Comparison of ENCODE assay signal across 10 cellular contexts in the genomic region with DNA sequence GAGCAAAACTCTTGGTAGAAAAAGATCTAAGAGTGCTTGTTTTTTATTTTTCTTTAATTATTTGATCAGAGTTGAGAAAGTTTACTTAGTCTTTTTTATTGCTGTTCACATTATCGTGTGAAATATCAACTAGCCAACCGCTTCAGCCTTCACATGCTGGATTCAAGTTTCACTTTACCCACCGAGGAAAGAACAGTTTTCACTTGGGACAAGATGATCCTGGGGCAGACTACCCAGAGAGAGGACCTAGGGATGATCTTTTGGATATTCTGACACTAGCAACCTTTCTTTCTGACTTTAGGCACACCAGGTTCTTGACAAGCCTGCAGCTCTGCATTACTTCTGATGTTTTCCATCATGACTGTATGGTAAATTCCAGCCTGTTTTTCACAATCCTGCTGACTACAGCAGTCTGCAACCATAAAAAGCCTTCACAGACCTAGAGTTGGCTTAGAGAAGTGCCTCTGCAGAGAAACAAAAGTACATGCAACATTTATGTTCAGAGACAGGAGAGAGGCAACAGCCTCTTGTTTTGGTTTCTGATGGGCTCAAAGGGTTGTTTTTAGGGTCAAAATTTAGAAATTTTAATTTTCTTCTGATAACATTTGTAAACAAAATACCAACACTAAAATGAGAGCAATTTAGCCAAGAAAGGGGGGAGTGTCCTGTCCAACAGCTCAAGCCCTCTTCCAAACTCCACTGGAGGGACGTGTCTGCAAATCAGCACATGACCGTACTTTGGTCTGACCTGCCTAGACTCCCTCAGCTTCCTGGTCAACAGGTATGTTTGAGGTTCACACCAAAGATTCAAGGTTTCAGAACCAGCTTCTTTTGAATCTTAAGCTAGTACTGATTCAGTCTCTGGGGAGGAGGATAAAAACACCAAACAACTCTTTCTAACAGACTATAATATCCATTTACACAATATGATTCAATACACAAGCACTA. TPM values are rescaled to one million over a fixed set of nuclear protein-coding genes. Genes with fewer than 3 reads are reported as not detected.
A peak's percentile ranks its signal among the peaks of the same experiment; 100 is the strongest.
DNase-seq lines count a peak whose midpoint lies in the region; ATAC-seq, FAIRE-seq and TF ChIP-seq lines count a peak whose summit lies in the region.
"Had no signal": no experiment of that assay in that cellular context is flagged by ENCODE, and none has a peak within 500 bp of the region (broad histone marks: within the 10 kb centered on the region; RNA-seq: fewer than 3 reads in every experiment).

No MANE protein-coding gene starts in this region.

- no peaks in the 10 kb centered on the region for H3K9me3 ChIP-seq in sigmoid colon

- H3K27me3 Mint-ChIP-seq in brain: peaks cover 3% of the 10 kb centered on the region
- peaks cover 16% of the 10 kb centered on the region for H3K27me3 Mint-ChIP-seq in activated naive CD4-positive, alpha-beta T cell treated with anti-CD3 and anti-CD28 coated beads for 36 hours (ENCODE audit: low read depth)
- H3K27me3 Mint-ChIP-seq: stimulated activated memory B cell treated with anti-CD40 and anti-IgM and Interleukin-4, amounts not matched to agents 10 μg/mL and 1 μg/mL and 100 μg/mL, for 72 hours had no signal

- intact Hi-C loops in sigmoid colon (cut with DNase I): loop anchor here (5.0 to 10.0 kb wide), 2 partner anchors 80 to 202 kb away; no protein-coding TSS in a partner anchor
- intact Hi-C loops in activated naive CD4-positive, alpha-beta T cell treated with anti-CD3 and anti-CD28 coated beads for 36 hours (cut with micrococcal nuclease): no loop called here

- peak overlapping the region; percentile 75 to 80 (median 78) for H3K27ac ChIP-seq in sigmoid colon

- CTCF ChIA-PET in activated naive CD4-positive, alpha-beta T cell treated with anti-CD3 and anti-CD28 coated beads for 36 hours (lab: Charles Lee): interaction anchor here (0.8 to 1.2 kb wide), 2 partner anchors 52 to 78 kb away, joined by 3 read pairs; no protein-coding TSS in a partner anchor

- H3K27me3 ChIP-seq in sigmoid colon: no peaks in the 10 kb centered on the region

- H3K27ac Mint-ChIP-seq in brain: peak overlapping the region in 3 of 5 experiments; percentile 58 to 93 (median 83)
- no peak overlapping the region for H3K27ac Mint-ChIP-seq in activated naive CD4-positive, alpha-beta T cell treated with anti-CD3 and anti-CD28 coated beads for 36 hours
- H3K27ac Mint-ChIP-seq: stimulated activated memory B cell treated with anti-CD40 and anti-IgM and Interleukin-4, amounts not matched to agents 10 μg/mL and 1 μg/mL and 100 μg/mL, for 72 hours had no signal

- TF ChIP-seq CTCF in brain (conservative IDR thresholded peaks at IDR 0.05) (no peak), sigmoid colon (IDR thresholded peaks at IDR 0.05) (peak in 1 of 4 experiments; percentile 12)

- TF ChIP-seq POLR2A in GM12891 (IDR thresholded peaks at IDR 0.05; ENCODE audit: low read depth, low read length) (no peak), sigmoid colon (IDR thresholded peaks at IDR 0.05) (no peak)

- peak overlapping the region in 4 of 5 experiments; percentile 37 to 90 (median 68) for H3K4me3 Mint-ChIP-seq in brain
- H3K4me3 Mint-ChIP-seq in activated naive CD4-positive, alpha-beta T cell treated with anti-CD3 and anti-CD28 coated beads for 36 hours: no peak overlapping the region
- H3K4me3 Mint-ChIP-seq: stimulated activated memory B cell treated with anti-CD40 and anti-IgM and Interleukin-4, amounts not matched to agents 10 μg/mL and 1 μg/mL and 100 μg/mL, for 72 hours had no signal

- no peaks in the 10 kb centered on the region for H3K36me3 ChIP-seq in sigmoid colon

- FAIRE-seq in GM12891 (lab: Jason Lieb, UNC): peak; percentile 9

- WGBS in sigmoid colon, 2 donors: 8 to 52% methylated on average over 5 of the region's 5 CpGs

- peaks cover 0 to 40% (median 32%) of the 10 kb centered on the region in 4 donors for H3K4me1 ChIP-seq in sigmoid colon

- H3K9me3 Mint-ChIP-seq in brain: no peaks in the 10 kb centered on the region
- no peaks in the 10 kb centered on the region for H3K9me3 Mint-ChIP-seq in activated naive CD4-positive, alpha-beta T cell treated with anti-CD3 and anti-CD28 coated beads for 36 hours
- H3K9me3 Mint-ChIP-seq: stimulated activated memory B cell treated with anti-CD40 and anti-IgM and Interleukin-4, amounts not matched to agents 10 μg/mL and 1 μg/mL and 100 μg/mL, for 72 hours had no signal

- ATAC-seq in HG02870 (IDR thresholded peaks at IDR 0.05; ENCODE audit: unreplicated experiment): no peak
- ATAC-seq: stimulated activated memory B cell treated with anti-CD40 and anti-IgM and Interleukin-4, amounts not matched to agents 10 μg/mL and 1 μg/mL and 100 μg/mL, for 72 hours had no signal

- H3K4me3 ChIP-seq in sigmoid colon: peak overlapping the region; percentile 38 to 51 (median 43)

- no peak for DNase-seq in GM12891 (ENCODE audit: insufficient read length, low spot score)
- peak; percentile 72 for DNase-seq in iris pigment epithelial cell (ENCODE audit: low read depth)
- no peak for DNase-seq in sigmoid colon
- DNase-seq in NCI-H2081 (lab: John Stamatoyannopoulos, UW): no peak
- DNase-seq in activated naive CD4-positive, alpha-beta T cell treated with anti-CD3 and anti-CD28 coated beads for 36 hours: no peak
- DNase-seq in NCI-H748 treated with DMSO at 0.1 percent for 48 hours (lab: John Stamatoyannopoulos, UW): no peak
- DNase-seq: NCI-H446 treated with DMSO at 0.1 percent for 48 hours had no signal

- H3K36me3 Mint-ChIP-seq in brain: no peaks in the 10 kb centered on the region
- no peaks in the 10 kb centered on the region for H3K36me3 Mint-ChIP-seq in activated naive CD4-positive, alpha-beta T cell treated with anti-CD3 and anti-CD28 coated beads for 36 hours (ENCODE audit: low read depth)
- H3K36me3 Mint-ChIP-seq: stimulated activated memory B cell treated with anti-CD40 and anti-IgM and Interleukin-4, amounts not matched to agents 10 μg/mL and 1 μg/mL and 100 μg/mL, for 72 hours had no signal

- H3K4me1 Mint-ChIP-seq in brain: peaks cover 13% of the 10 kb centered on the region
- peaks cover 5% of the 10 kb centered on the region for H3K4me1 Mint-ChIP-seq in activated naive CD4-positive, alpha-beta T cell treated with anti-CD3 and anti-CD28 coated beads for 36 hours (ENCODE audit: low read depth)
- H3K4me1 Mint-ChIP-seq: stimulated activated memory B cell treated with anti-CD40 and anti-IgM and Interleukin-4, amounts not matched to agents 10 μg/mL and 1 μg/mL and 100 μg/mL, for 72 hours had no signal

- peak in 1 of 4 donors; percentile 15 for TF ChIP-seq EP300 in sigmoid colon (IDR thresholded peaks at IDR 0.05)

TF ChIP-seq in GM12891, 5 proteins besides CTCF, POLR2A, EP300 and RAD21:
- no peak for TF ChIP-seq POU2F2 (IDR thresholded peaks at IDR 0.05; ENCODE audit: low read depth, low read length)
- no peak for TF ChIP-seq PAX5 (IDR thresholded peaks at IDR 0.05; ENCODE audit: insufficient read depth, low read length, severe bottlenecking)
- no peak for TF ChIP-seq POLR2AphosphoS5 (IDR thresholded peaks at IDR 0.05; ENCODE audit: low read depth, low read length)
- no peak for TF ChIP-seq SPI1 (IDR thresholded peaks at IDR 0.05; ENCODE audit: low read depth, low read length)
- no peak for TF ChIP-seq TAF1 (IDR thresholded peaks at IDR 0.05; ENCODE audit: low read depth, low read length)
TF ChIP-seq in GM12891: peak in this region for 0.

RNA-seq across cellular contexts. Expression of a gene that starts 0.9 kb away (rescaled TPM):
- 0.12 TPM for polyA plus RNA-seq in GM12891 (2012; ENCODE audit: low read depth, missing spikeins)
- polyA plus RNA-seq in brain (ENCODE audit: insufficient read depth, low read depth, low replicate concordance) (4.3 TPM), sigmoid colon (10 to 100 TPM in 1 of 3 donors, 1 to 10 TPM in 2; 1.2 to 21.1 (median 4.8) TPM)
- 100 to 1,000 TPM in 1 of 4 donors, 10 to 100 TPM in 3; 30.4 to 177 (median 77.9) TPM for total RNA-seq in sigmoid colon
- not detected for total RNA-seq in activated naive CD4-positive, alpha-beta T cell treated with anti-CD3 and anti-CD28 coated beads for 36 hours

Comparison
In these comparisons a context has a peak if more than half of its experiments do, and no peak if none do; other contexts are left out.
1. RNA of a gene that starts 0.9 kb away (total RNA-seq): 30.4 to 177 TPM in sigmoid colon; not detected in activated naive CD4-positive, alpha-beta T cell treated with anti-CD3 and anti-CD28 coated beads for 36 hours; every median in the first group is over 10 times any median in the second.